1 cellular context compared by ENCODE assay signal in the genomic region with DNA sequence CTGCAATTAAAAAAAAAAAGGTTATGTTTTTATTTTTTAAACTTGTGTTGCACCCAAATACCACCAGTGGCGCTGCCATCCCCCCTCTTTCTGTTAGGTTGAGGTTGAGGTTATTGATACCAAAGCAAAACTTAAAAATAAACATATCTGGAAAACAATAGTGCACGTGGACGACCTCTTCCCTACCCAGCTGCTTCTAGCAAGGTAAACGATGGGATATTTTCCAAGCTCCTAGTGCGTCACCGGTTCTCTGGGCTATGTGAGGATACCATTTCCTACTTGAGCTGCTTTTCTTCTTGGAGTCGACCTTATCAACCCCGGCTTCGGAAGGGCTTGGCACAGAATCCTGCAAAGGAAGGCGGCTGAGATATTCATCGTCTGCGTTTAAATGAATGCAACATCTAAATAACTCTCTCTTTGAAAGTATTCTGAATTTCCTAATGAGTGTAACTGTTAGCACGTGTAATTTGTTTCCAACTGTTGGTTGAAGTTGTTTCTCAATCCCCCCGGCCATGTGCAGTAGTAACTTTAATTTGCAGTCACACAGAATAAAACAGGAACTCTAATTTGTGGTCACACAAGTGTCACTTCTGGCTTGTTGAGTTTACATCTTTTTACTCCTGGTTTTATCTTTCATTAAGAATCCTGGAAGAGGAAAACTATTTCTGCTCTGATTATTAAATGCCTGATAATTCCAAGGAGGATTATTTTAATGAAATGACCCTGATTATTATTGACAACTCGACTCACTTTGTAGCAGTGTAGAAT.
TF ChIP-seq lines count a peak whose summit lies in the region.

No MANE protein-coding gene starts in this region.

TF ChIP-seq in HepG2, 621 proteins besides CTCF, POLR2A, EP300 and RAD21 (continued from another document):
- TF ChIP-seq, protein P1, sequence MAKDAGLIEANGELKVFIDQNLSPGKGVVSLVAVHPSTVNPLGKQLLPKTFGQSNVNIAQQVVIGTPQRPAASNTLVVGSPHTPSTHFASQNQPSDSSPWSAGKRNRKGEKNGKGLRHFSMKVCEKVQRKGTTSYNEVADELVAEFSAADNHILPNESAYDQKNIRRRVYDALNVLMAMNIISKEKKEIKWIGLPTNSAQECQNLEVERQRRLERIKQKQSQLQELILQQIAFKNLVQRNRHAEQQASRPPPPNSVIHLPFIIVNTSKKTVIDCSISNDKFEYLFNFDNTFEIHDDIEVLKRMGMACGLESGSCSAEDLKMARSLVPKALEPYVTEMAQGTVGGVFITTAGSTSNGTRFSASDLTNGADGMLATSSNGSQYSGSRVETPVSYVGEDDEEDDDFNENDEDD (CRISPR knock-in tag; IDR thresholded peaks at IDR 0.05; ENCODE audit: borderline replicate concordance) = no peak
- TF ChIP-seq SAP130 (CRISPR knock-in tag; IDR thresholded peaks at IDR 0.05; ENCODE audit: low read depth) = peak; percentile 75
- TF ChIP-seq KDM2A (CRISPR knock-in tag; IDR thresholded peaks at IDR 0.05; ENCODE audit: borderline replicate concordance, low read depth) = no peak
- TF ChIP-seq SOX13 (IDR thresholded peaks at IDR 0.05) = no peak
- peak in 1 of 2 experiments; percentile 36; a peak in 1 of 4 replicates for TF ChIP-seq SOX13 (CRISPR knock-in tag; conservative IDR thresholded peaks at IDR 0.05 in 1 of 2, IDR thresholded peaks at IDR 0.05 in 1 of 2)
- no peak for TF ChIP-seq NFATC3 (CRISPR knock-in tag; IDR thresholded peaks at IDR 0.05)
- no peak for TF ChIP-seq PCBP2 (optimal IDR thresholded peaks at IDR 0.05; ENCODE audit: low read depth, low read length, poor library complexity, severe bottlenecking)
- TF ChIP-seq KLF16 (CRISPR knock-in tag; IDR thresholded peaks at IDR 0.05) = peak in 1 of 2 experiments; percentile 14; a peak in 1 of 4 replicates
- TF ChIP-seq HNRNPLL (IDR thresholded peaks at IDR 0.05; ENCODE audit: low read depth, low read length, poor library complexity, severe bottlenecking) = no peak
- no peak for TF ChIP-seq ZNF609 (CRISPR knock-in tag; IDR thresholded peaks at IDR 0.05; ENCODE audit: borderline replicate concordance)
- no peak for TF ChIP-seq JARID2 (CRISPR knock-in tag; IDR thresholded peaks at IDR 0.05; ENCODE audit: insufficient replicate concordance)
- TF ChIP-seq, protein P2, sequence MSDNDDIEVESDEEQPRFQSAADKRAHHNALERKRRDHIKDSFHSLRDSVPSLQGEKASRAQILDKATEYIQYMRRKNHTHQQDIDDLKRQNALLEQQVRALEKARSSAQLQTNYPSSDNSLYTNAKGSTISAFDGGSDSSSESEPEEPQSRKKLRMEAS (IDR thresholded peaks at IDR 0.05) = peak; percentile 67; the same call in 1 of the 2 replicates
- TF ChIP-seq MAZ (IDR thresholded peaks at IDR 0.05; ENCODE audit: borderline replicate concordance, low read depth, low read length) = no peak
- no peak for TF ChIP-seq MAZ (CRISPR knock-in tag; IDR thresholded peaks at IDR 0.05; ENCODE audit: low read depth)
- TF ChIP-seq NBN (conservative IDR thresholded peaks at IDR 0.05) = no peak
- TF ChIP-seq ATF7-NPFF (CRISPR knock-in tag; IDR thresholded peaks at IDR 0.05; ENCODE audit: low read depth) = no peak
- no peak for TF ChIP-seq RFXANK (CRISPR knock-in tag; IDR thresholded peaks at IDR 0.05)
- no peak for TF ChIP-seq ZC3H4 (CRISPR knock-in tag; IDR thresholded peaks at IDR 0.05; ENCODE audit: borderline replicate concordance)
- TF ChIP-seq ZHX1 (CRISPR knock-in tag; IDR thresholded peaks at IDR 0.05; ENCODE audit: low read depth) = no peak
- no peak for TF ChIP-seq ZNF30 (CRISPR knock-in tag; IDR thresholded peaks at IDR 0.05)
- TF ChIP-seq ZNF775 (CRISPR knock-in tag; IDR thresholded peaks at IDR 0.05; ENCODE audit: borderline replicate concordance) = no peak
- no peak for TF ChIP-seq ONECUT2 (CRISPR knock-in tag; IDR thresholded peaks at IDR 0.05)
- TF ChIP-seq TFE3 (CRISPR knock-in tag; IDR thresholded peaks at IDR 0.05) = no peak
- peak; percentile 54; the same call in 1 of the 2 replicates for TF ChIP-seq TFAP4 (IDR thresholded peaks at IDR 0.05; ENCODE audit: borderline replicate concordance, low read depth)
- TF ChIP-seq SRY (CRISPR knock-in tag; IDR thresholded peaks at IDR 0.05) = no peak
- no peak for TF ChIP-seq ATM (IDR thresholded peaks at IDR 0.05; ENCODE audit: borderline replicate concordance)
- TF ChIP-seq PPARG (CRISPR knock-in tag; conservative IDR thresholded peaks at IDR 0.05) = peak; percentile 58
- TF ChIP-seq KDM6A (CRISPR knock-in tag; IDR thresholded peaks at IDR 0.05; ENCODE audit: low read depth) = no peak
- no peak for TF ChIP-seq PTBP1 (IDR thresholded peaks at IDR 0.05; ENCODE audit: low read depth, low read length, poor library complexity, severe bottlenecking)
- no peak for TF ChIP-seq ZNF597 (CRISPR knock-in tag; IDR thresholded peaks at IDR 0.05)
- no peak for TF ChIP-seq ZNF234 (CRISPR knock-in tag; conservative IDR thresholded peaks at IDR 0.05)
- no peak for TF ChIP-seq SMARCC2 (IDR thresholded peaks at IDR 0.05)
- TF ChIP-seq ZBTB26 (CRISPR knock-in tag; IDR thresholded peaks at IDR 0.05; ENCODE audit: borderline replicate concordance) = no peak
- no peak for TF ChIP-seq ZNF484 (CRISPR knock-in tag; IDR thresholded peaks at IDR 0.05; ENCODE audit: borderline replicate concordance, low read depth)
- no peak for TF ChIP-seq TSC22D2 (CRISPR knock-in tag; IDR thresholded peaks at IDR 0.05; ENCODE audit: borderline replicate concordance)
- TF ChIP-seq TBX3 (IDR thresholded peaks at IDR 0.05; ENCODE audit: borderline replicate concordance) = no peak
- TF ChIP-seq SIN3A (IDR thresholded peaks at IDR 0.05; ENCODE audit: borderline replicate concordance, low read depth, low read length) = 0 out of 2 replicates have a peak, but pooled peaks have one; percentile 37
- TF ChIP-seq ZSCAN9 (CRISPR knock-in tag; IDR thresholded peaks at IDR 0.05; ENCODE audit: borderline replicate concordance) = 0 out of 2 replicates have a peak, but pooled peaks have one; percentile 10
- TF ChIP-seq MTA1 (CRISPR knock-in tag; IDR thresholded peaks at IDR 0.05; ENCODE audit: borderline replicate concordance) = no peak
